29 cellular contexts compared by ENCODE assay signal in the genomic region with DNA sequence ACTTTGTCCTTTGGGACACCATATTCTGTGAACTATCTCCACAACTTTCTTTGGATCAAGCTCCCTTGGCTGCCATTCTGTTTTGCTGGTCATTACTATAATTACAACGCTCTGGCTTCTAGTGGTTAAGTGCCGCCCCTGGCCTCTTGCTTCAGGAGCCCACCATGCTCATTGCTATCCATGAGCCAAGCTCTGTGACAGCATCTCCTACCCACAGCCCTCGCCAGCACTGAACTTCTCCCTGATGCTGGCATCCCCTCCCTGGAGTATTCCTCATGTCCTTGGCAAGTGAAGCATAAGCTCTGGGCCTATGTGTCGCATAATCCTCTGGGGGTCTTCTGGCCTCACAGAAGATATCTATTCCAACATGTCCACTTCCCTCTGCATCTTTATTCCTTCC.
"Had no signal": no experiment of that assay in that cellular context is flagged by ENCODE, and none has a peak within 500 bp of the region (broad histone marks: within the 10 kb centered on the region; RNA-seq: fewer than 3 reads in every experiment).

No MANE protein-coding gene starts in this region.

- H3K27ac ChIP-seq: KMS-11, SJSA1 had no signal

- H3K27me3 ChIP-seq: SJSA1 had no signal

- DNase-seq: activated CD4-positive, alpha-beta T cell treated with anti-CD3 and anti-CD28 coated beads for 36 hours; activated CD4-positive, alpha-beta T cell treated with anti-CD3 and anti-CD28 coated beads, Interleukin-2, amount 10 ng/mL, durations not matched to agents 7 days and 5 days; activated CD4-positive, alpha-beta T cell treated with anti-CD3 and anti-CD28 coated beads, Interleukin-2, amount 50 U/mL, for 48 hours; activated CD8-positive, alpha-beta memory T cell treated with anti-CD3 and anti-CD28 coated beads for 24 hours; activated CD8-positive, alpha-beta memory T cell treated with anti-CD3 and anti-CD28 coated beads, Interleukin-2, amount 10 ng/mL, durations not matched to agents 7 days and 5 days; activated gamma-delta T cell treated with Interleukin-2 at 50 U/mL for 16 hours; activated naive CD4-positive, alpha-beta T cell treated with anti-CD3 and anti-CD28 coated beads, Interleukin-2, amount 10 ng/mL, durations not matched to agents 7 days and 5 days; activated naive CD8-positive, alpha-beta T cell treated with anti-CD3 and anti-CD28 coated beads, Interleukin-2, amount 50 U/mL, for 24 hours; activated T-cell treated with anti-CD3 and anti-CD28 coated beads, Interleukin-2, amount 50 U/mL, for 24 hours; anterior cingulate cortex; MM.1S; MV-4-11; NCI-H1092; NCI-H1436 treated with DMSO at 0.1 percent for 48 hours; NCI-H1694 treated with DMSO at 0.1 percent for 48 hours; NCI-H2029; NCI-H345; NCI-H524 treated with DMSO at 0.1 percent for 48 hours; RPMI8226; SHP77 treated with DMSO at 0.1 percent for 48 hours; SK-N-SH had no signal

- H3K36me3 ChIP-seq: SJSA1 had no signal

- ATAC-seq: activated CD4-positive, alpha-beta T cell treated with anti-CD3 and anti-CD28 coated beads for 36 hours; activated CD8-positive, alpha-beta memory T cell treated with anti-CD3 and anti-CD28 coated beads, Interleukin-2, amount 10 ng/mL, durations not matched to agents 7 days and 5 days; activated naive CD8-positive, alpha-beta T cell treated with anti-CD3 and anti-CD28 coated beads, Interleukin-2, amount 50 U/mL, for 24 hours; Panc1 had no signal

- H3K36me3 Mint-ChIP-seq: activated CD8-positive, alpha-beta memory T cell treated with anti-CD3 and anti-CD28 coated beads, Interleukin-2, amount 10 ng/mL, durations not matched to agents 7 days and 5 days; activated naive CD4-positive, alpha-beta T cell treated with anti-CD3 and anti-CD28 coated beads, Interleukin-2, amount 10 ng/mL, durations not matched to agents 7 days and 5 days; brain had no signal

- H3K9me3 ChIP-seq: SJSA1, SK-N-SH had no signal

- H3K27ac Mint-ChIP-seq: activated CD4-positive, alpha-beta T cell treated with anti-CD3 and anti-CD28 coated beads for 36 hours; activated CD4-positive, alpha-beta T cell treated with anti-CD3 and anti-CD28 coated beads, Interleukin-2, amount 10 ng/mL, durations not matched to agents 7 days and 5 days; activated CD8-positive, alpha-beta memory T cell treated with anti-CD3 and anti-CD28 coated beads, Interleukin-2, amount 10 ng/mL, durations not matched to agents 7 days and 5 days; activated naive CD4-positive, alpha-beta T cell treated with anti-CD3 and anti-CD28 coated beads, Interleukin-2, amount 10 ng/mL, durations not matched to agents 7 days and 5 days; activated naive CD8-positive, alpha-beta T cell; activated naive CD8-positive, alpha-beta T cell treated with anti-CD3 and anti-CD28 coated beads, Interleukin-2, amount 50 U/mL, for 24 hours; activated T-cell treated with anti-CD3 and anti-CD28 coated beads, Interleukin-2, amount 50 U/mL, for 24 hours; activated T-helper 1 cell treated with anti-CD3 and anti-CD28 coated beads, Interleukin-12 subunit alpha, Interleukin-12 subunit beta, Interleukin-2, Interleukin-4 antibody, amounts not matched to agents 30 ng/mL and 10 ng/mL and 1 ng/mL, durations not matched to agents 14 hours and 24 hours and 36 hours; brain; T-helper 1 cell treated with Interleukin-12 subunit alpha and Interleukin-12 subunit beta and Interleukin-4 antibody, amounts not matched to agents 30 μg/mL and 1 μg/mL, for 36 hours; T-helper 2 cell treated with Interferon-gamma antibody and Interleukin-4, amounts not matched to agents 5 μg/mL and 100 μg/mL, for 36 hours had no signal

- H3K4me1 ChIP-seq: SJSA1 had no signal

- H3K9me3 Mint-ChIP-seq: activated CD4-positive, alpha-beta T cell treated with anti-CD3 and anti-CD28 coated beads, Interleukin-2, amount 10 ng/mL, durations not matched to agents 7 days and 5 days; activated naive CD4-positive, alpha-beta T cell treated with anti-CD3 and anti-CD28 coated beads, Interleukin-2, amount 10 ng/mL, durations not matched to agents 7 days and 5 days; activated naive CD8-positive, alpha-beta T cell treated with anti-CD3 and anti-CD28 coated beads, Interleukin-2, amount 50 U/mL, for 24 hours; activated T-cell treated with anti-CD3 and anti-CD28 coated beads, Interleukin-2, amount 50 U/mL, for 24 hours; activated T-helper 1 cell treated with anti-CD3 and anti-CD28 coated beads, Interleukin-12 subunit alpha, Interleukin-12 subunit beta, Interleukin-2, Interleukin-4 antibody, amounts not matched to agents 30 ng/mL and 10 ng/mL and 1 ng/mL, durations not matched to agents 14 hours and 24 hours and 36 hours; brain; T-helper 1 cell treated with Interleukin-12 subunit alpha and Interleukin-12 subunit beta and Interleukin-4 antibody, amounts not matched to agents 30 μg/mL and 1 μg/mL, for 36 hours; T-helper 2 cell treated with Interferon-gamma antibody and Interleukin-4, amounts not matched to agents 5 μg/mL and 100 μg/mL, for 36 hours had no signal

- H3K4me1 Mint-ChIP-seq: activated CD4-positive, alpha-beta T cell treated with anti-CD3 and anti-CD28 coated beads for 36 hours; activated CD4-positive, alpha-beta T cell treated with anti-CD3 and anti-CD28 coated beads, Interleukin-2, amount 10 ng/mL, durations not matched to agents 7 days and 5 days; activated naive CD4-positive, alpha-beta T cell treated with anti-CD3 and anti-CD28 coated beads, Interleukin-2, amount 10 ng/mL, durations not matched to agents 7 days and 5 days; activated naive CD8-positive, alpha-beta T cell treated with anti-CD3 and anti-CD28 coated beads, Interleukin-2, amount 50 U/mL, for 24 hours had no signal

- H3K4me3 ChIP-seq: SJSA1 had no signal

- H3K4me3 Mint-ChIP-seq: activated CD4-positive, alpha-beta T cell treated with anti-CD3 and anti-CD28 coated beads for 36 hours; activated CD4-positive, alpha-beta T cell treated with anti-CD3 and anti-CD28 coated beads, Interleukin-2, amount 10 ng/mL, durations not matched to agents 7 days and 5 days; activated CD8-positive, alpha-beta memory T cell treated with anti-CD3 and anti-CD28 coated beads, Interleukin-2, amount 10 ng/mL, durations not matched to agents 7 days and 5 days; activated naive CD4-positive, alpha-beta T cell treated with anti-CD3 and anti-CD28 coated beads, Interleukin-2, amount 10 ng/mL, durations not matched to agents 7 days and 5 days; activated naive CD8-positive, alpha-beta T cell; activated naive CD8-positive, alpha-beta T cell treated with anti-CD3 and anti-CD28 coated beads, Interleukin-2, amount 50 U/mL, for 24 hours; activated T-cell treated with anti-CD3 and anti-CD28 coated beads, Interleukin-2, amount 50 U/mL, for 24 hours; activated T-helper 1 cell treated with anti-CD3 and anti-CD28 coated beads, Interleukin-12 subunit alpha, Interleukin-12 subunit beta, Interleukin-2, Interleukin-4 antibody, amounts not matched to agents 30 ng/mL and 10 ng/mL and 1 ng/mL, durations not matched to agents 14 hours and 24 hours and 36 hours; brain; T-helper 1 cell treated with Interleukin-12 subunit alpha and Interleukin-12 subunit beta and Interleukin-4 antibody, amounts not matched to agents 30 μg/mL and 1 μg/mL, for 36 hours; T-helper 2 cell treated with Interferon-gamma antibody and Interleukin-4, amounts not matched to agents 5 μg/mL and 100 μg/mL, for 36 hours had no signal

- H3K27me3 Mint-ChIP-seq: activated naive CD8-positive, alpha-beta T cell; activated T-cell treated with anti-CD3 and anti-CD28 coated beads, Interleukin-2, amount 50 U/mL, for 24 hours had no signal
